ENCODE assay signal across 2 cellular contexts in the genomic region with DNA sequence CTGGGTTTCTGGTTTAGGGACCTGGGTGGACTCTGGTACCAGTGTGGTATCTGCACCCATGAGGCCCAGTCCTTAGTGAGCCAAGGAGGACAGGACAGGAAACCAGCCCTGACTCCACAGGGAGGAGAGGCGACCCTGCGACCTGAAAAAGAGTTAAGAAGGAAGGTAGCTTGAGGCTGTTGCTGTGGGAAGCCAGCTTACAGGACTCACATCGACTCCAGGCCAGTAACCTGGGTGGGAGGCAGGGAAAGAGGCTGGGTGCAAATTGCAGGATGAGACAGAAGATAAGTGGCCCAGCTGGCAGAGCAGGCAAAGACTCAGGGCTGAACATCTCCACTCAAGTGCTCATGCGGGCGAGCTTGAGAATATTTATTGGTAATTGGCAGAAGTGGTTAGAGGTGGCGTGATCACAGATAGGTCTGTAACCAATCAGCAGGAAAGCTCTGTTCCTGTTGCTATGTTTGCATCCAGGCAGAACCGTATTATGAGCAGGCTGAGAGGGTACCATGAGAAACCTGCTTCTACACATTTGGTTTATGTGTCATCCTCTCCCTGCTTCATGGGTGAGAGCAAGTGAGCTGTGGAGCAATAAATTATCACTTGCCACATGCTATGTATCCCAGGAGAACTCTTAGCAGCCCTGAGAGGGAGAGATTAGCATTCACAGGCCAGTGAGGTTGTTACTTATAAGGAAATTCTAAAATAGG.
TF ChIP-seq lines count a peak whose summit lies in the region.

No MANE protein-coding gene starts in this region.

TF ChIP-seq in SK-N-SH, 30 proteins besides CTCF, POLR2A, EP300 and RAD21 (continued from another document):
- TF ChIP-seq, protein P1, sequence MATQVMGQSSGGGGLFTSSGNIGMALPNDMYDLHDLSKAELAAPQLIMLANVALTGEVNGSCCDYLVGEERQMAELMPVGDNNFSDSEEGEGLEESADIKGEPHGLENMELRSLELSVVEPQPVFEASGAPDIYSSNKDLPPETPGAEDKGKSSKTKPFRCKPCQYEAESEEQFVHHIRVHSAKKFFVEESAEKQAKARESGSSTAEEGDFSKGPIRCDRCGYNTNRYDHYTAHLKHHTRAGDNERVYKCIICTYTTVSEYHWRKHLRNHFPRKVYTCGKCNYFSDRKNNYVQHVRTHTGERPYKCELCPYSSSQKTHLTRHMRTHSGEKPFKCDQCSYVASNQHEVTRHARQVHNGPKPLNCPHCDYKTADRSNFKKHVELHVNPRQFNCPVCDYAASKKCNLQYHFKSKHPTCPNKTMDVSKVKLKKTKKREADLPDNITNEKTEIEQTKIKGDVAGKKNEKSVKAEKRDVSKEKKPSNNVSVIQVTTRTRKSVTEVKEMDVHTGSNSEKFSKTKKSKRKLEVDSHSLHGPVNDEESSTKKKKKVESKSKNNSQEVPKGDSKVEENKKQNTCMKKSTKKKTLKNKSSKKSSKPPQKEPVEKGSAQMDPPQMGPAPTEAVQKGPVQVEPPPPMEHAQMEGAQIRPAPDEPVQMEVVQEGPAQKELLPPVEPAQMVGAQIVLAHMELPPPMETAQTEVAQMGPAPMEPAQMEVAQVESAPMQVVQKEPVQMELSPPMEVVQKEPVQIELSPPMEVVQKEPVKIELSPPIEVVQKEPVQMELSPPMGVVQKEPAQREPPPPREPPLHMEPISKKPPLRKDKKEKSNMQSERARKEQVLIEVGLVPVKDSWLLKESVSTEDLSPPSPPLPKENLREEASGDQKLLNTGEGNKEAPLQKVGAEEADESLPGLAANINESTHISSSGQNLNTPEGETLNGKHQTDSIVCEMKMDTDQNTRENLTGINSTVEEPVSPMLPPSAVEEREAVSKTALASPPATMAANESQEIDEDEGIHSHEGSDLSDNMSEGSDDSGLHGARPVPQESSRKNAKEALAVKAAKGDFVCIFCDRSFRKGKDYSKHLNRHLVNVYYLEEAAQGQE (IDR thresholded peaks at IDR 0.05; ENCODE audit: low read depth, low read length), result no peak
- TF ChIP-seq FOXJ3 (CRISPR knock-in tag; IDR thresholded peaks at IDR 0.05), result no peak
- no peak for TF ChIP-seq POLR2AphosphoS5 (IDR thresholded peaks at IDR 0.05; ENCODE audit: low read depth, low read length)
- TF ChIP-seq, protein P2, sequence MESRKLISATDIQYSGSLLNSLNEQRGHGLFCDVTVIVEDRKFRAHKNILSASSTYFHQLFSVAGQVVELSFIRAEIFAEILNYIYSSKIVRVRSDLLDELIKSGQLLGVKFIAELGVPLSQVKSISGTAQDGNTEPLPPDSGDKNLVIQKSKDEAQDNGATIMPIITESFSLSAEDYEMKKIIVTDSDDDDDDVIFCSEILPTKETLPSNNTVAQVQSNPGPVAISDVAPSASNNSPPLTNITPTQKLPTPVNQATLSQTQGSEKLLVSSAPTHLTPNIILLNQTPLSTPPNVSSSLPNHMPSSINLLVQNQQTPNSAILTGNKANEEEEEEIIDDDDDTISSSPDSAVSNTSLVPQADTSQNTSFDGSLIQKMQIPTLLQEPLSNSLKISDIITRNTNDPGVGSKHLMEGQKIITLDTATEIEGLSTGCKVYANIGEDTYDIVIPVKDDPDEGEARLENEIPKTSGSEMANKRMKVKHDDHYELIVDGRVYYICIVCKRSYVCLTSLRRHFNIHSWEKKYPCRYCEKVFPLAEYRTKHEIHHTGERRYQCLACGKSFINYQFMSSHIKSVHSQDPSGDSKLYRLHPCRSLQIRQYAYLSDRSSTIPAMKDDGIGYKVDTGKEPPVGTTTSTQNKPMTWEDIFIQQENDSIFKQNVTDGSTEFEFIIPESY (IDR thresholded peaks at IDR 0.05; ENCODE audit: borderline replicate concordance, low read depth), result no peak
- no peak for TF ChIP-seq EZH2phosphoT487 (IDR thresholded peaks at IDR 0.05; ENCODE audit: borderline replicate concordance, low read depth)
- TF ChIP-seq, protein P3, sequence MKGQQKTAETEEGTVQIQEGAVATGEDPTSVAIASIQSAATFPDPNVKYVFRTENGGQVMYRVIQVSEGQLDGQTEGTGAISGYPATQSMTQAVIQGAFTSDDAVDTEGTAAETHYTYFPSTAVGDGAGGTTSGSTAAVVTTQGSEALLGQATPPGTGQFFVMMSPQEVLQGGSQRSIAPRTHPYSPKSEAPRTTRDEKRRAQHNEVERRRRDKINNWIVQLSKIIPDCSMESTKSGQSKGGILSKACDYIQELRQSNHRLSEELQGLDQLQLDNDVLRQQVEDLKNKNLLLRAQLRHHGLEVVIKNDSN (IDR thresholded peaks at IDR 0.05; ENCODE audit: borderline replicate concordance, low read depth), result no peak
- TF ChIP-seq, protein P4, sequence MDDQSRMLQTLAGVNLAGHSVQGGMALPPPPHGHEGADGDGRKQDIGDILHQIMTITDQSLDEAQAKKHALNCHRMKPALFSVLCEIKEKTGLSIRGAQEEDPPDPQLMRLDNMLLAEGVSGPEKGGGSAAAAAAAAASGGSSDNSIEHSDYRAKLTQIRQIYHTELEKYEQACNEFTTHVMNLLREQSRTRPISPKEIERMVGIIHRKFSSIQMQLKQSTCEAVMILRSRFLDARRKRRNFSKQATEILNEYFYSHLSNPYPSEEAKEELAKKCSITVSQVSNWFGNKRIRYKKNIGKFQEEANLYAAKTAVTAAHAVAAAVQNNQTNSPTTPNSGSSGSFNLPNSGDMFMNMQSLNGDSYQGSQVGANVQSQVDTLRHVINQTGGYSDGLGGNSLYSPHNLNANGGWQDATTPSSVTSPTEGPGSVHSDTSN (IDR thresholded peaks at IDR 0.05), result no peak
- peak; percentile 53; the same call in 1 of the 2 replicates for TF ChIP-seq RFX5 (IDR thresholded peaks at IDR 0.05; ENCODE audit: low read length)

TF ChIP-seq in SK-N-SH treated with all-trans-retinoic acid at 6 μM for 48 hours, 23 proteins besides CTCF, POLR2A, EP300 and RAD21 (continued from another document):
- TF ChIP-seq, protein P5, sequence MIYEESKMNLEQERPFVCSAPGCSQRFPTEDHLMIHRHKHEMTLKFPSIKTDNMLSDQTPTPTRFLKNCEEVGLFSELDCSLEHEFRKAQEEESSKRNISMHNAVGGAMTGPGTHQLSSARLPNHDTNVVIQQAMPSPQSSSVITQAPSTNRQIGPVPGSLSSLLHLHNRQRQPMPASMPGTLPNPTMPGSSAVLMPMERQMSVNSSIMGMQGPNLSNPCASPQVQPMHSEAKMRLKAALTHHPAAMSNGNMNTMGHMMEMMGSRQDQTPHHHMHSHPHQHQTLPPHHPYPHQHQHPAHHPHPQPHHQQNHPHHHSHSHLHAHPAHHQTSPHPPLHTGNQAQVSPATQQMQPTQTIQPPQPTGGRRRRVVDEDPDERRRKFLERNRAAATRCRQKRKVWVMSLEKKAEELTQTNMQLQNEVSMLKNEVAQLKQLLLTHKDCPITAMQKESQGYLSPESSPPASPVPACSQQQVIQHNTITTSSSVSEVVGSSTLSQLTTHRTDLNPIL (CRISPR knock-in tag; IDR thresholded peaks at IDR 0.05; ENCODE audit: low read depth), result no peak
- TF ChIP-seq, protein P6, sequence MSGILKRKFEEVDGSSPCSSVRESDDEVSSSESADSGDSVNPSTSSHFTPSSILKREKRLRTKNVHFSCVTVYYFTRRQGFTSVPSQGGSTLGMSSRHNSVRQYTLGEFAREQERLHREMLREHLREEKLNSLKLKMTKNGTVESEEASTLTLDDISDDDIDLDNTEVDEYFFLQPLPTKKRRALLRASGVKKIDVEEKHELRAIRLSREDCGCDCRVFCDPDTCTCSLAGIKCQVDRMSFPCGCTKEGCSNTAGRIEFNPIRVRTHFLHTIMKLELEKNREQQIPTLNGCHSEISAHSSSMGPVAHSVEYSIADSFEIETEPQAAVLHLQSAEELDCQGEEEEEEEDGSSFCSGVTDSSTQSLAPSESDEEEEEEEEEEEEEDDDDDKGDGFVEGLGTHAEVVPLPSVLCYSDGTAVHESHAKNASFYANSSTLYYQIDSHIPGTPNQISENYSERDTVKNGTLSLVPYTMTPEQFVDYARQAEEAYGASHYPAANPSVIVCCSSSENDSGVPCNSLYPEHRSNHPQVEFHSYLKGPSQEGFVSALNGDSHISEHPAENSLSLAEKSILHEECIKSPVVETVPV (CRISPR knock-in tag; IDR thresholded peaks at IDR 0.05), result no peak
- TF ChIP-seq BACH2 (CRISPR knock-in tag; IDR thresholded peaks at IDR 0.05; ENCODE audit: borderline replicate concordance) (no peak), GLIS3 (CRISPR knock-in tag; IDR thresholded peaks at IDR 0.05) (no peak), ISL1 (CRISPR knock-in tag; IDR thresholded peaks at IDR 0.05) (no peak), RARB (CRISPR knock-in tag; IDR thresholded peaks at IDR 0.05) (no peak), ARNTL (CRISPR knock-in tag; IDR thresholded peaks at IDR 0.05; ENCODE audit: borderline replicate concordance, low read depth) (no peak), ESRRG (CRISPR knock-in tag; IDR thresholded peaks at IDR 0.05) (no peak), CSDC2 (CRISPR knock-in tag; IDR thresholded peaks at IDR 0.05) (no peak), ZNF8 (CRISPR knock-in tag; IDR thresholded peaks at IDR 0.05) (no peak), ZFP3 (CRISPR knock-in tag; IDR thresholded peaks at IDR 0.05) (no peak)
- TF ChIP-seq, protein P7, sequence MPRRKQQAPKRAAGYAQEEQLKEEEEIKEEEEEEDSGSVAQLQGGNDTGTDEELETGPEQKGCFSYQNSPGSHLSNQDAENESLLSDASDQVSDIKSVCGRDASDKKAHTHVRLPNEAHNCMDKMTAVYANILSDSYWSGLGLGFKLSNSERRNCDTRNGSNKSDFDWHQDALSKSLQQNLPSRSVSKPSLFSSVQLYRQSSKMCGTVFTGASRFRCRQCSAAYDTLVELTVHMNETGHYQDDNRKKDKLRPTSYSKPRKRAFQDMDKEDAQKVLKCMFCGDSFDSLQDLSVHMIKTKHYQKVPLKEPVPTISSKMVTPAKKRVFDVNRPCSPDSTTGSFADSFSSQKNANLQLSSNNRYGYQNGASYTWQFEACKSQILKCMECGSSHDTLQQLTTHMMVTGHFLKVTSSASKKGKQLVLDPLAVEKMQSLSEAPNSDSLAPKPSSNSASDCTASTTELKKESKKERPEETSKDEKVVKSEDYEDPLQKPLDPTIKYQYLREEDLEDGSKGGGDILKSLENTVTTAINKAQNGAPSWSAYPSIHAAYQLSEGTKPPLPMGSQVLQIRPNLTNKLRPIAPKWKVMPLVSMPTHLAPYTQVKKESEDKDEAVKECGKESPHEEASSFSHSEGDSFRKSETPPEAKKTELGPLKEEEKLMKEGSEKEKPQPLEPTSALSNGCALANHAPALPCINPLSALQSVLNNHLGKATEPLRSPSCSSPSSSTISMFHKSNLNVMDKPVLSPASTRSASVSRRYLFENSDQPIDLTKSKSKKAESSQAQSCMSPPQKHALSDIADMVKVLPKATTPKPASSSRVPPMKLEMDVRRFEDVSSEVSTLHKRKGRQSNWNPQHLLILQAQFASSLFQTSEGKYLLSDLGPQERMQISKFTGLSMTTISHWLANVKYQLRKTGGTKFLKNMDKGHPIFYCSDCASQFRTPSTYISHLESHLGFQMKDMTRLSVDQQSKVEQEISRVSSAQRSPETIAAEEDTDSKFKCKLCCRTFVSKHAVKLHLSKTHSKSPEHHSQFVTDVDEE (CRISPR knock-in tag; IDR thresholded peaks at IDR 0.05), result no peak
- TF ChIP-seq, protein P8, sequence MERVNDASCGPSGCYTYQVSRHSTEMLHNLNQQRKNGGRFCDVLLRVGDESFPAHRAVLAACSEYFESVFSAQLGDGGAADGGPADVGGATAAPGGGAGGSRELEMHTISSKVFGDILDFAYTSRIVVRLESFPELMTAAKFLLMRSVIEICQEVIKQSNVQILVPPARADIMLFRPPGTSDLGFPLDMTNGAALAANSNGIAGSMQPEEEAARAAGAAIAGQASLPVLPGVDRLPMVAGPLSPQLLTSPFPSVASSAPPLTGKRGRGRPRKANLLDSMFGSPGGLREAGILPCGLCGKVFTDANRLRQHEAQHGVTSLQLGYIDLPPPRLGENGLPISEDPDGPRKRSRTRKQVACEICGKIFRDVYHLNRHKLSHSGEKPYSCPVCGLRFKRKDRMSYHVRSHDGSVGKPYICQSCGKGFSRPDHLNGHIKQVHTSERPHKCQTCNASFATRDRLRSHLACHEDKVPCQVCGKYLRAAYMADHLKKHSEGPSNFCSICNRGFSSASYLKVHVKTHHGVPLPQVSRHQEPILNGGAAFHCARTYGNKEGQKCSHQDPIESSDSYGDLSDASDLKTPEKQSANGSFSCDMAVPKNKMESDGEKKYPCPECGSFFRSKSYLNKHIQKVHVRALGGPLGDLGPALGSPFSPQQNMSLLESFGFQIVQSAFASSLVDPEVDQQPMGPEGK (CRISPR knock-in tag; IDR thresholded peaks at IDR 0.05; ENCODE audit: borderline replicate concordance), result no peak
